18 cellular contexts compared by ENCODE assay signal in genomic region chr10:103096130-103096529, GRCh38.
"Had no signal": no experiment of that assay in that cellular context is flagged by ENCODE, and none has a peak within 500 bp of the region (broad histone marks: within the 10 kb centered on the region; RNA-seq: fewer than 3 reads in every experiment).

No MANE protein-coding gene starts in this region.

- H3K27me3 Mint-ChIP-seq: activated naive CD8-positive, alpha-beta T cell; central memory CD8-positive, alpha-beta T cell; naive thymus-derived CD4-positive, alpha-beta T cell had no signal

- H3K4me3 ChIP-seq: heart left ventricle, lung, SJSA1 had no signal

- DNase-seq: activated CD4-positive, alpha-beta T cell treated with anti-CD3 and anti-CD28 coated beads, Interleukin-2, amount 50 U/mL, for 1 hour; activated effector memory CD4-positive, alpha-beta T cell treated with anti-CD3 and anti-CD28 coated beads, Interleukin-2, amount 50 U/mL, for 16 hours; activated T-cell treated with anti-CD3 and anti-CD28 coated beads, Interleukin-2, amount 50 U/mL, for 1 hour; brain microvascular endothelial cell; effector CD8-positive, alpha-beta T cell; foreskin fibroblast; heart left ventricle; naive thymus-derived CD4-positive, alpha-beta T cell; retina; stimulated activated naive CD4-positive, alpha-beta T cell; T-helper 2 cell; trophoblast cell had no signal

- H3K27ac ChIP-seq: brain microvascular endothelial cell, heart left ventricle, neutrophil, parathyroid adenoma, SJSA1 had no signal

- H3K9me3 ChIP-seq: heart left ventricle, neutrophil, SJSA1 had no signal

- H3K27ac Mint-ChIP-seq: activated naive CD8-positive, alpha-beta T cell had no signal

- H3K4me1 Mint-ChIP-seq: central memory CD8-positive, alpha-beta T cell; naive thymus-derived CD4-positive, alpha-beta T cell had no signal

- H3K4me1 ChIP-seq: heart left ventricle, parathyroid adenoma, SJSA1 had no signal

- H3K9me3 Mint-ChIP-seq: central memory CD8-positive, alpha-beta T cell; naive thymus-derived CD4-positive, alpha-beta T cell had no signal

- H3K4me3 Mint-ChIP-seq: activated naive CD8-positive, alpha-beta T cell; central memory CD8-positive, alpha-beta T cell; naive thymus-derived CD4-positive, alpha-beta T cell had no signal

- ATAC-seq: heart left ventricle; naive thymus-derived CD4-positive, alpha-beta T cell had no signal
